ENCODE assay signal across 20 cellular contexts in genomic region chr1:33502726-33503125, GRCh38. TPM values are rescaled to one million over a fixed set of nuclear protein-coding genes. Genes with fewer than 3 reads are reported as not detected.
A peak's percentile ranks its signal among the peaks of the same experiment; 100 is the strongest.
DNase-seq lines count a peak whose midpoint lies in the region; ATAC-seq, FAIRE-seq and TF ChIP-seq lines count a peak whose summit lies in the region.
"Had no signal": no experiment of that assay in that cellular context is flagged by ENCODE, and none has a peak within 500 bp of the region (broad histone marks: within the 10 kb centered on the region; RNA-seq: fewer than 3 reads in every experiment).

No MANE protein-coding gene starts in this region.

- H3K4me1 ChIP-seq in GM23338 (ENCODE audit: insufficient read depth) = no peaks in the 10 kb centered on the region
- H3K4me1 ChIP-seq: neural progenitor cell, prostate gland, thyroid gland had no signal

- H3K27ac ChIP-seq in GM23338 (ENCODE audit: low read depth) = no peak overlapping the region
- no peak overlapping the region for H3K27ac ChIP-seq in coronary artery
- H3K27ac ChIP-seq: neural progenitor cell, prostate gland, thyroid gland had no signal

- no peak overlapping the region for H3K4me2 ChIP-seq in GM23338
- H3K4me2 ChIP-seq: neural progenitor cell had no signal

- H3K79me2 ChIP-seq in GM23338 (replicated peaks; ENCODE audit: insufficient read depth) = no peaks in the 10 kb centered on the region

- H3K36me3 ChIP-seq in bronchial epithelial cell (ENCODE audit: control insufficient read depth, insufficient read depth, low read length) (no peaks in the 10 kb centered on the region), GM23338 (ENCODE audit: insufficient read depth) (no peaks in the 10 kb centered on the region)
- H3K36me3 ChIP-seq: neural progenitor cell, prostate gland, thyroid gland had no signal

- H4K20me1 ChIP-seq in GM23338 (replicated peaks; ENCODE audit: insufficient read depth) = no peaks in the 10 kb centered on the region

- H3K4me1 Mint-ChIP-seq in GM23338 = peaks cover 7% of the 10 kb centered on the region
- H3K4me1 Mint-ChIP-seq: activated naive CD8-positive, alpha-beta T cell treated with anti-CD3 and anti-CD28 coated beads, Interleukin-2, amount 10 ng/mL, durations not matched to agents 7 days and 5 days; CD4-positive, alpha-beta memory T cell; central memory CD8-positive, alpha-beta T cell; neural progenitor cell had no signal

- H3K27me3 ChIP-seq in bronchial epithelial cell (ENCODE audit: control insufficient read depth, insufficient read depth, low read length) (no peaks in the 10 kb centered on the region), GM23338 (ENCODE audit: insufficient read depth) (no peaks in the 10 kb centered on the region)
- H3K27me3 ChIP-seq: neural progenitor cell, thyroid gland had no signal

- no peaks in the 10 kb centered on the region for H3K9me2 ChIP-seq in GM23338 (ENCODE audit: insufficient read depth)

- no peak for FAIRE-seq in bronchial epithelial cell (lab: Jason Lieb, UNC)
- FAIRE-seq: TTC549 had no signal

- ATAC-seq in GM23338 (no peak), HG03571 (IDR thresholded peaks at IDR 0.05; ENCODE audit: unreplicated experiment) (no peak), HG03159 (IDR thresholded peaks at IDR 0.05; ENCODE audit: unreplicated experiment) (no peak)

- no peaks in the 10 kb centered on the region for H3F3A ChIP-seq in GM23338 (replicated peaks; ENCODE audit: low read depth)

- no peak for TF ChIP-seq CTCF in AG09309 (IDR thresholded peaks at IDR 0.05; ENCODE audit: control insufficient read depth, insufficient read depth, low read depth, low read length, missing control alignments)
- no peak for TF ChIP-seq CTCF in NB4 (IDR thresholded peaks at IDR 0.05; ENCODE audit: low read depth, low read length)
- no peak for TF ChIP-seq CTCF in bronchial epithelial cell (IDR thresholded peaks at IDR 0.05; ENCODE audit: insufficient read depth, low read length, severe bottlenecking)
- TF ChIP-seq CTCF in GM23338 (conservative IDR thresholded peaks at IDR 0.05; ENCODE audit: low read depth in 2 of 2) = no peak
- no peak for TF ChIP-seq CTCF in coronary artery (IDR thresholded peaks at IDR 0.05)

- TF ChIP-seq POLR2A in NB4 (IDR thresholded peaks at IDR 0.05; ENCODE audit: extremely low read depth, insufficient read length) = no peak

- peaks cover 12% of the 10 kb centered on the region; the same call in 2 of the 3 replicates for H3K9me3 Mint-ChIP-seq in GM23338
- H3K9me3 Mint-ChIP-seq: central memory CD8-positive, alpha-beta T cell had no signal

- DNase-seq in AG09309 (ENCODE audit: low read depth) = peak; percentile 1
- peak; percentile 50 for DNase-seq in NB4 (ENCODE audit: low read depth)
- peak; percentile 72 for DNase-seq in bronchial epithelial cell (ENCODE audit: low read depth)
- peak; percentile 73 for DNase-seq in iris pigment epithelial cell (ENCODE audit: low read depth)
- no peak for DNase-seq in GM23338 (ENCODE audit: low spot score)
- no peak for DNase-seq in coronary artery (ENCODE audit: low spot score)
- DNase-seq: activated CD4-positive, alpha-beta T cell treated with anti-CD3 and anti-CD28 coated beads for 4 hours; activated naive CD8-positive, alpha-beta T cell treated with anti-CD3 and anti-CD28 coated beads, Interleukin-2, amount 10 ng/mL, durations not matched to agents 7 days and 5 days; CD4-positive, alpha-beta memory T cell; DMS53; effector CD8-positive, alpha-beta T cell; SIG-M5; stimulated activated naive CD4-positive, alpha-beta T cell; thyroid gland had no signal

- H3K4me3 Mint-ChIP-seq in GM23338 = no peak overlapping the region
- H3K4me3 Mint-ChIP-seq: activated naive CD8-positive, alpha-beta T cell treated with anti-CD3 and anti-CD28 coated beads, Interleukin-2, amount 10 ng/mL, durations not matched to agents 7 days and 5 days; CD4-positive, alpha-beta memory T cell; central memory CD8-positive, alpha-beta T cell; neural progenitor cell had no signal

- no peak overlapping the region for H2AFZ ChIP-seq in GM23338
- H2AFZ ChIP-seq: neural progenitor cell had no signal

- peaks cover 5% of the 10 kb centered on the region; the same call in 1 of the 3 replicates for H3K36me3 Mint-ChIP-seq in GM23338 (ENCODE audit: low read depth)

- H3K27ac Mint-ChIP-seq in GM23338 = no peak overlapping the region
- H3K27ac Mint-ChIP-seq: activated naive CD8-positive, alpha-beta T cell treated with anti-CD3 and anti-CD28 coated beads, Interleukin-2, amount 10 ng/mL, durations not matched to agents 7 days and 5 days; neural progenitor cell had no signal

- H3K27me3 Mint-ChIP-seq in GM23338 (ENCODE audit: insufficient read depth, low read depth, poor library complexity) = peaks cover 3% of the 10 kb centered on the region
- H3K27me3 Mint-ChIP-seq: CD4-positive, alpha-beta memory T cell; central memory CD8-positive, alpha-beta T cell had no signal

- H3K4me3 ChIP-seq in AG09309 (ENCODE audit: control insufficient read depth, low read depth, low read length) (no peak overlapping the region), NB4 (ENCODE audit: low read depth, low read length) (no peak overlapping the region), bronchial epithelial cell (ENCODE audit: low read depth, low read length) (no peak overlapping the region), GM23338 (no peak overlapping the region), coronary artery (no peak overlapping the region)
- H3K4me3 ChIP-seq: neural progenitor cell, prostate gland, thyroid gland had no signal

TF ChIP-seq in GM23338, 12 proteins besides CTCF, POLR2A, EP300 and RAD21 (continues in another document):
- TF ChIP-seq ETS1 (IDR thresholded peaks at IDR 0.05) (no peak), ZNF462 (CRISPR knock-in tag; IDR thresholded peaks at IDR 0.05) (no peak)

RNA-seq across cellular contexts. Expression of gene ZSCAN20, which starts 30.3 kb away (rescaled TPM):
- 5.0 and 8.2 TPM in 2 replicates for total RNA-seq in bronchial epithelial cell
- total RNA-seq in GM23338 (2014; rRNA removed; shearing (Covaris generic)) = 3.9 and 4.9 TPM in 2 replicates
- polyA plus RNA-seq in GM23338 (2016; fragmentation: Nextera tagmentation; extraction: Ambion mirVana) = 0.91 and 0.97 TPM in 2 replicates

Comparison
In these comparisons a context has a peak if more than half of its experiments do, and no peak if none do; other contexts are left out.
1. DNase-seq: peak in AG09309 (single experiment), NB4 (single experiment), bronchial epithelial cell (single experiment) and iris pigment epithelial cell (single experiment); none in GM23338 (single experiment) and coronary artery (single experiment).